Comparison of ENCODE assay signal across 25 cellular contexts in genomic region chrX:130435937-130436336, GRCh38.
"Had no signal": no experiment of that assay in that cellular context is flagged by ENCODE, and none has a peak within 500 bp of the region (broad histone marks: within the 10 kb centered on the region; RNA-seq: fewer than 3 reads in every experiment).

No MANE protein-coding gene starts in this region.

- ATAC-seq: effector memory CD8-positive, alpha-beta T cell; esophagus mucosa; foreskin keratinocyte; gastrocnemius medialis; gastroesophageal sphincter; heart left ventricle; heart right ventricle had no signal

- DNase-seq: colonic mucosa; cortex of kidney; dermis blood vessel endothelial cell; dorsolateral prefrontal cortex; effector CD4-positive, alpha-beta T cell; effector CD8-positive, alpha-beta T cell; effector memory CD4-positive, alpha-beta T cell; effector memory CD8-positive, alpha-beta T cell; endodermal cell; erythroblast; esophagus squamous epithelium; foreskin fibroblast; foreskin keratinocyte; foreskin melanocyte; gastrocnemius medialis; glutamatergic neuron; head of caudate nucleus; heart left ventricle; heart right ventricle had no signal

- H3K27ac ChIP-seq: colonic mucosa, coronary artery, dorsolateral prefrontal cortex, epithelial cell of prostate, esophagus muscularis mucosa, esophagus squamous epithelium, foreskin keratinocyte, gastrocnemius medialis, gastroesophageal sphincter, heart left ventricle, heart right ventricle, hepatocyte had no signal
